4 cellular contexts compared by ENCODE assay signal in the genomic region with DNA sequence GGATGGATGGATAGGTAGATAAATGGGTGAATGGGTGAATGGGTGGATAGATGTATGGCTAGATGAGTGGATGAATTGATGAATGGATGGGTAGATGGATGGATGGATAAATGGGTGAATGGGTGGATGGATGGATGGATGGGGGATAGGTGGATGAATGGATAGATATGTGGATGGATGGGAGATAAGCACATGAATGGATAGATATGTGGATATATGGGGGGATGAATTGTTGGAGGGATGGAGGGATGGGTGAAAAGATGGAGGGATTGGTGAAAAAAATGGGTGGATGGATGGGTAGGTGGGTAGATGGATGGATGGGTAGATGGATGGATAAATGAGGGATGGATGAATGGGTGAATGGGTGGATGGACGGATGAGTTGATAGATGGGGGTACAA.
A peak's percentile ranks its signal among the peaks of the same experiment; 100 is the strongest.
TF ChIP-seq lines count a peak whose summit lies in the region.

No MANE protein-coding gene starts in this region.

TF ChIP-seq in HEK293, 187 proteins besides CTCF, POLR2A, EP300 and RAD21:
- TF ChIP-seq SETDB1 (IDR thresholded peaks at IDR 0.05; ENCODE audit: insufficient read length, low read length) = no peak
- TF ChIP-seq ZNF366 (tag by site-specific recombination; conservative IDR thresholded peaks at IDR 0.05) = peak; percentile 93
- no peak for TF ChIP-seq ZNF654 (tag by site-specific recombination; IDR thresholded peaks at IDR 0.05; ENCODE audit: low read depth)
- no peak for TF ChIP-seq ZFP41 (tag by site-specific recombination; IDR thresholded peaks at IDR 0.05; ENCODE audit: borderline replicate concordance)
- TF ChIP-seq ZNF202 (tag by site-specific recombination; IDR thresholded peaks at IDR 0.05; ENCODE audit: borderline replicate concordance) = no peak

TF ChIP-seq in IMR-90, 13 proteins besides CTCF, POLR2A, EP300 and RAD21:
- TF ChIP-seq MXI1 (IDR thresholded peaks at IDR 0.05; ENCODE audit: borderline replicate concordance, low read depth, low read length) (no peak), RCOR1 (IDR thresholded peaks at IDR 0.05; ENCODE audit: insufficient replicate concordance, low read length) (no peak), CHD1 (IDR thresholded peaks at IDR 0.05; ENCODE audit: low read depth, low read length) (no peak), RFX5 (IDR thresholded peaks at IDR 0.05; ENCODE audit: low read depth, low read length) (no peak), FOS (IDR thresholded peaks at IDR 0.05; ENCODE audit: low read depth, low read length) (no peak), MAZ (IDR thresholded peaks at IDR 0.05; ENCODE audit: borderline replicate concordance, low read depth, low read length) (no peak), SMC3 (IDR thresholded peaks at IDR 0.05; ENCODE audit: low read depth, low read length) (no peak), MAFK (IDR thresholded peaks at IDR 0.05; ENCODE audit: low read depth, low read length) (no peak), NFE2L2 (IDR thresholded peaks at IDR 0.05; ENCODE audit: low read depth, low read length) (no peak), BHLHE40 (IDR thresholded peaks at IDR 0.05; ENCODE audit: low read depth, low read length) (no peak), CEBPB (IDR thresholded peaks at IDR 0.05; ENCODE audit: low read depth, low read length) (no peak)
- TF ChIP-seq, protein P1, sequence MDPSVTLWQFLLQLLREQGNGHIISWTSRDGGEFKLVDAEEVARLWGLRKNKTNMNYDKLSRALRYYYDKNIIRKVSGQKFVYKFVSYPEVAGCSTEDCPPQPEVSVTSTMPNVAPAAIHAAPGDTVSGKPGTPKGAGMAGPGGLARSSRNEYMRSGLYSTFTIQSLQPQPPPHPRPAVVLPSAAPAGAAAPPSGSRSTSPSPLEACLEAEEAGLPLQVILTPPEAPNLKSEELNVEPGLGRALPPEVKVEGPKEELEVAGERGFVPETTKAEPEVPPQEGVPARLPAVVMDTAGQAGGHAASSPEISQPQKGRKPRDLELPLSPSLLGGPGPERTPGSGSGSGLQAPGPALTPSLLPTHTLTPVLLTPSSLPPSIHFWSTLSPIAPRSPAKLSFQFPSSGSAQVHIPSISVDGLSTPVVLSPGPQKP (IDR thresholded peaks at IDR 0.05; ENCODE audit: borderline replicate concordance, low read depth, low read length) = no peak
- TF ChIP-seq, protein P2, sequence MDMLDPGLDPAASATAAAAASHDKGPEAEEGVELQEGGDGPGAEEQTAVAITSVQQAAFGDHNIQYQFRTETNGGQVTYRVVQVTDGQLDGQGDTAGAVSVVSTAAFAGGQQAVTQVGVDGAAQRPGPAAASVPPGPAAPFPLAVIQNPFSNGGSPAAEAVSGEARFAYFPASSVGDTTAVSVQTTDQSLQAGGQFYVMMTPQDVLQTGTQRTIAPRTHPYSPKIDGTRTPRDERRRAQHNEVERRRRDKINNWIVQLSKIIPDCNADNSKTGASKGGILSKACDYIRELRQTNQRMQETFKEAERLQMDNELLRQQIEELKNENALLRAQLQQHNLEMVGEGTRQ (IDR thresholded peaks at IDR 0.05; ENCODE audit: low read depth, low read length) = no peak
TF ChIP-seq in IMR-90: peak in this region for 0.

TF ChIP-seq in K562, 482 proteins besides CTCF, POLR2A, EP300 and RAD21:
- TF ChIP-seq ETS2 (tag; IDR thresholded peaks at IDR 0.05; ENCODE audit: borderline replicate concordance, poor library complexity, severe bottlenecking) = no peak
- 0 out of 2 replicates have a peak, but pooled peaks have one; percentile 46 for TF ChIP-seq OTX1 (CRISPR knock-in tag; IDR thresholded peaks at IDR 0.05)

TF ChIP-seq in H1, 55 proteins besides CTCF, POLR2A, EP300 and RAD21:
- TF ChIP-seq POLR2AphosphoS5 (IDR thresholded peaks at IDR 0.05; ENCODE audit: low read depth, low read length) (no peak), RXRA (IDR thresholded peaks at IDR 0.05; ENCODE audit: insufficient read depth, low read depth, low read length) (no peak), CBX8 (IDR thresholded peaks at IDR 0.05; ENCODE audit: borderline replicate concordance, low read depth, low read length) (no peak), CEBPB (IDR thresholded peaks at IDR 0.05; ENCODE audit: low read depth, low read length) (no peak), BCL11A (IDR thresholded peaks at IDR 0.05; ENCODE audit: low read depth in 2 of 2, low read length in 2 of 2) (no peak), GTF2F1 (IDR thresholded peaks at IDR 0.05; ENCODE audit: borderline replicate concordance, low read depth, low read length) (no peak), POU5F1 (IDR thresholded peaks at IDR 0.05; ENCODE audit: low read depth, low read length) (no peak), CREB1 (IDR thresholded peaks at IDR 0.05) (no peak), CHD2 (IDR thresholded peaks at IDR 0.05; ENCODE audit: low read length) (no peak), SP4 (IDR thresholded peaks at IDR 0.05; ENCODE audit: low read length) (no peak)
TF ChIP-seq in H1: peak in this region for 0.
